8 cellular contexts compared by ENCODE assay signal in genomic region chr19:797528-798414, GRCh38. TPM values are rescaled to one million over a fixed set of nuclear protein-coding genes. Genes with fewer than 3 reads are reported as not detected.
DNase-seq lines count a peak whose midpoint lies in the region; ATAC-seq and TF ChIP-seq lines count a peak whose summit lies in the region.

No MANE protein-coding gene starts in this region.

- H3K9me3 ChIP-seq in Caco-2 (no peaks in the 10 kb centered on the region), HUES64 (ENCODE audit: insufficient read depth, low read depth, low read length) (no peaks in the 10 kb centered on the region), esophagus muscularis mucosa (no peaks in the 10 kb centered on the region)

- H3K4me3 ChIP-seq in Caco-2 (ENCODE audit: low read depth, low read length) (peak overlapping the region; percentile 97), HUES64 (ENCODE audit: low read length) (peak overlapping the region; percentile 99), esophagus muscularis mucosa (peak overlapping the region; percentile 90 to 98 (median 96))

- BruUV-seq in Caco-2 (replicated peaks; lab: Mats Ljungman, UMichigan), result no TSS peak

- intact Hi-C loops in Caco-2 (cut with micrococcal nuclease; ENCODE audit: unreplicated experiment), result no loop called here
- intact Hi-C loops in esophagus muscularis mucosa (cut with DNase I), result no loop called here

- ATAC-seq in GM21423 (IDR thresholded peaks at IDR 0.05; ENCODE audit: unreplicated experiment), result peak; percentile 41
- ATAC-seq in activated T-cell treated with anti-CD3 and anti-CD28 coated beads, Interleukin-2, amount 50 U/mL, for 4 hours, result peak; percentile 26 to 28

- H3K27ac Mint-ChIP-seq in Caco-2 (ENCODE audit: unreplicated experiment), result peak overlapping the region; percentile 93

- H3K27me3 ChIP-seq in Caco-2 (replicated peaks; ENCODE audit: control insufficient read depth, insufficient read depth, low read length) (no peaks in the 10 kb centered on the region), HUES64 (ENCODE audit: insufficient read depth, low read length) (no peaks in the 10 kb centered on the region), esophagus muscularis mucosa (no peaks in the 10 kb centered on the region)

- no peak for TF ChIP-seq EP300 in esophagus muscularis mucosa (IDR thresholded peaks at IDR 0.05)

- DNase-seq in Caco-2 (peak; percentile 90 to 94), OCI-M1 (lab: John Stamatoyannopoulos, UW) (peak; percentile 81), esophagus muscularis mucosa (ENCODE audit: extremely low spot score) (no peak), myocyte (ENCODE audit: low read depth) (peak; percentile 88)
- peak; percentile 77 for DNase-seq in activated T-cell treated with anti-CD3 and anti-CD28 coated beads, Interleukin-2, amount 50 U/mL, for 4 hours
- DNase-seq in stimulated activated CD8-positive, alpha-beta memory T cell treated with anti-CD3 and anti-CD28 coated beads, Interleukin-7, amount 100 ng/mL, for 24 hours (ENCODE audit: low read depth), result peak; percentile 73

- WGBS in HUES64, result under 1% methylated on average over 129 of the region's 129 CpGs
- WGBS in esophagus muscularis mucosa, result 0% methylated on average over 15 of the region's 129 CpGs

- TF ChIP-seq CTCF in Caco-2 (IDR thresholded peaks at IDR 0.05; ENCODE audit: insufficient read depth in 1 of 2, low read depth in 1 of 2, low read length in 1 of 2, severe bottlenecking in 1 of 2, unreplicated experiment in 1 of 2), result no peak
- peak in 1 of 3 experiments; percentile 45 for TF ChIP-seq CTCF in esophagus muscularis mucosa (IDR thresholded peaks at IDR 0.05)

- no peak for TF ChIP-seq POLR2A in esophagus muscularis mucosa (IDR thresholded peaks at IDR 0.05; ENCODE audit: low read depth)

- no peaks in the 10 kb centered on the region for H3K27me3 Mint-ChIP-seq in Caco-2 (ENCODE audit: insufficient read depth, unreplicated experiment)
- no peaks in the 10 kb centered on the region for H3K27me3 Mint-ChIP-seq in activated T-cell treated with anti-CD3 and anti-CD28 coated beads, Interleukin-2, amount 50 U/mL, for 4 hours (ENCODE audit: low read depth)

- POLR2A ChIA-PET in Caco-2 (lab: Charles Lee), result interaction anchor here (0.5 to 1.0 kb wide), 2 partner anchors 46 to 271 kb away, joined by 3 to 6 read pairs; no protein-coding TSS in a partner anchor

- H3K4me1 ChIP-seq in Caco-2 (peaks cover 32% of the 10 kb centered on the region), HUES64 (ENCODE audit: insufficient read depth, low read length) (peaks cover 22% of the 10 kb centered on the region), esophagus muscularis mucosa (peaks cover 53 to 63% (median 62%) of the 10 kb centered on the region in 4 donors)

- H3K27ac ChIP-seq in HUES64 (ENCODE audit: low read depth, low read length), result peak overlapping the region; percentile 97
- peak overlapping the region; percentile 95 to 100 (median 99) for H3K27ac ChIP-seq in esophagus muscularis mucosa (replicated peaks in 1 of 4)

- CTCF ChIA-PET in Caco-2 (lab: Charles Lee), result no interaction called here

- peak overlapping the region; percentile 90 for H3K4me3 Mint-ChIP-seq in Caco-2 (ENCODE audit: unreplicated experiment)
- peak overlapping the region; percentile 93 for H3K4me3 Mint-ChIP-seq in activated T-cell treated with anti-CD3 and anti-CD28 coated beads, Interleukin-2, amount 50 U/mL, for 4 hours

- peak overlapping the region; percentile 98 for H3K9ac ChIP-seq in HUES64 (ENCODE audit: low read depth, low read length)

- peaks cover 17% of the 10 kb centered on the region for H3K4me1 Mint-ChIP-seq in Caco-2 (ENCODE audit: low read depth, unreplicated experiment)
- H3K4me1 Mint-ChIP-seq in activated T-cell treated with anti-CD3 and anti-CD28 coated beads, Interleukin-2, amount 50 U/mL, for 4 hours (ENCODE audit: low read depth), result peaks cover 36% of the 10 kb centered on the region

- H3K36me3 Mint-ChIP-seq in Caco-2 (ENCODE audit: insufficient read depth, unreplicated experiment), result peaks cover 79% of the 10 kb centered on the region
- H3K36me3 Mint-ChIP-seq in activated T-cell treated with anti-CD3 and anti-CD28 coated beads, Interleukin-2, amount 50 U/mL, for 4 hours (ENCODE audit: insufficient read depth), result peaks cover 25% of the 10 kb centered on the region

- H3K36me3 ChIP-seq in Caco-2 (ENCODE audit: control insufficient read depth, insufficient read depth, low read length), result peaks cover 10% of the 10 kb centered on the region
- H3K36me3 ChIP-seq in HUES64 (ENCODE audit: insufficient read depth, low read length), result peaks cover 37% of the 10 kb centered on the region
- H3K36me3 ChIP-seq in esophagus muscularis mucosa, result peaks cover 0 to 33% (median 16%) of the 10 kb centered on the region in 4 donors

- no peaks in the 10 kb centered on the region for H3K9me3 Mint-ChIP-seq in Caco-2 (ENCODE audit: unreplicated experiment)
- H3K9me3 Mint-ChIP-seq in activated T-cell treated with anti-CD3 and anti-CD28 coated beads, Interleukin-2, amount 50 U/mL, for 4 hours, result no peaks in the 10 kb centered on the region

RNA-seq across cellular contexts. Expression of gene PTBP1, which starts 0.5 kb away (rescaled TPM):
- total RNA-seq in Caco-2 (2022), result 510 and 522 TPM in 2 replicates
- polyA plus RNA-seq in HUES64 (2013, experiment 1 of 2), result 388 TPM
- 354 TPM for polyA plus RNA-seq in HUES64 (2013, experiment 2 of 2)
- total RNA-seq in activated T-cell treated with anti-CD3 and anti-CD28 coated beads, Interleukin-2, amount 50 U/mL, for 4 hours, result 1,000 to 10,000 TPM; 1,071 to 1,170 (median 1,104) TPM
- 100 to 1,000 TPM in 1 of 4 donors, 10 to 100 TPM in 3; 76.8 to 110 (median 95.3) TPM for total RNA-seq in esophagus muscularis mucosa
- total RNA-seq in myocyte, result 89.0 and 105 TPM in 2 replicates
- 354 TPM for polyA plus RNA-seq in myocyte (2012)

RNA-seq across cellular contexts. Expression of gene PLPPR3, which starts 24.0 kb away (rescaled TPM):
- total RNA-seq in Caco-2 (2022) (5.1 and 7.1 TPM in 2 replicates), esophagus muscularis mucosa (not detected), myocyte (0.16 and 0.26 TPM in 2 replicates)
- 34.9 TPM for polyA plus RNA-seq in HUES64 (2013, experiment 1 of 2)
- 47.1 TPM for polyA plus RNA-seq in HUES64 (2013, experiment 2 of 2)
- total RNA-seq in activated T-cell treated with anti-CD3 and anti-CD28 coated beads, Interleukin-2, amount 50 U/mL, for 4 hours, result under 1 TPM in 1 of 3 donors, not detected in 2; 0.24 TPM
- 0.19 TPM for polyA plus RNA-seq in myocyte (2012)

RNA-seq across cellular contexts. Expression of gene AZU1, which starts 29.9 kb away (rescaled TPM):
- total RNA-seq in Caco-2 (2022) (not detected in 2 replicates), esophagus muscularis mucosa (1 to 10 TPM in 1 of 4 donors, under 1 TPM in 1, not detected in 2; 0.40 to 1.3 TPM), myocyte (not detected in 2 replicates)
- 0.25 TPM for polyA plus RNA-seq in HUES64 (2013, experiment 1 of 2)
- polyA plus RNA-seq in HUES64 (2013, experiment 2 of 2), result not detected
- not detected for total RNA-seq in activated T-cell treated with anti-CD3 and anti-CD28 coated beads, Interleukin-2, amount 50 U/mL, for 4 hours
- not detected for polyA plus RNA-seq in myocyte (2012)

RNA-seq across cellular contexts. Expression of gene PRTN3, which starts 43.0 kb away (rescaled TPM):
- total RNA-seq in Caco-2 (2022), result 0.29 TPM in 1 of 2 replicates, not detected in the other
- not detected for polyA plus RNA-seq in HUES64 (2013, experiment 1 of 2)
- polyA plus RNA-seq in HUES64 (2013, experiment 2 of 2), result not detected
- total RNA-seq in activated T-cell treated with anti-CD3 and anti-CD28 coated beads, Interleukin-2, amount 50 U/mL, for 4 hours, result not detected
- total RNA-seq in esophagus muscularis mucosa, result 1 to 10 TPM in 1 of 4 donors, not detected in 3; 1.2 TPM
- total RNA-seq in myocyte, result not detected in 2 replicates
- not detected for polyA plus RNA-seq in myocyte (2012)

RNA-seq across cellular contexts. Expression of gene MISP, which starts 46.9 kb away (rescaled TPM):
- total RNA-seq in Caco-2 (2022), result 27.8 and 36.4 TPM in 2 replicates
- polyA plus RNA-seq in HUES64 (2013, experiment 1 of 2), result 0.55 TPM
- 0.32 TPM for polyA plus RNA-seq in HUES64 (2013, experiment 2 of 2)
- under 1 TPM in 1 of 3 donors, not detected in 2; 0.08 TPM for total RNA-seq in activated T-cell treated with anti-CD3 and anti-CD28 coated beads, Interleukin-2, amount 50 U/mL, for 4 hours
- 1 to 10 TPM in 1 of 4 donors, not detected in 3; 2.0 TPM for total RNA-seq in esophagus muscularis mucosa
- 2.3 and 2.9 TPM in 2 replicates for total RNA-seq in myocyte
- polyA plus RNA-seq in myocyte (2012), result 3.3 TPM
